Comparison of ENCODE assay signal across 8 cellular contexts in the genomic region with DNA sequence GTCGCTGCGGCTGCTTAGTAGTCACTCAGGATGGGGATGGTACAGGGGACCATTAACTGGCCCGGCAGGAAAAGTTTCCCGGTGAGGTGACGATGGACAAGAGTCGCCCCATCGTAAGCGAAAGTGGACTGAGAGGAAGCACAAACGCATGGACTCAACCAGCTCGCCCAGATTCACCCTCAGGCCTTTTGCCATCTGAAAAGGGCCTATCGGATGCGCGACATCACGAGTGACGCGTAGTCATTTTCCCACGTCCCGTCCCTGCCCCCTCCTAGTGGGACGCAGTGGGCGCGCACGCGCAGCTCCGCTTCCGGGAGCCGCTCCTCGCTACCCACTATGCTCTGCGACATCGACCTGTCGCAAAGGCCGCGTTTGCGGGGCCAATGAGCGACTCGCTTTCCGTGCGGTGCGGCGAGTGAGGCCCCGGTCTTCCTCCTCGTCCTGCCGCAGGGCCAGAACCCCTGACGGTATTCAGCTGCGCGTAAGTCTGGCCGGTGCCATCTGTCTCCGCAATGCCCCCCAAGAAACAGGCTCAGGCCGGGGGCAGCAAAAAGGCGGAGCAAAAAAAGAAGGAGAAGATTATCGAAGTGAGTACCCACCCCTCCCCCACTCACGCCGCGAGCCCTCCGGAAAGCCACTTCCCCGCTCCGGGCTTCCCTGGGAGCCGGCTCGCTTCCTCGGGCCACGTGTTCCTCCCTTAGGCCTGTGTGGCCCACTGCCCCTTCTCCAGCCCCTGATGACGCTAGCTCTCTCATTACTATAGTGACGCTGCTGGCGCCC. TPM values are rescaled to one million over a fixed set of nuclear protein-coding genes. Genes with fewer than 3 reads are reported as not detected.
DNase-seq lines count a peak whose midpoint lies in the region; ATAC-seq and TF ChIP-seq lines count a peak whose summit lies in the region.

A gene (plus strand): TSS at position 390 of the 780 bp plus-strand sequence. CDS start 123 bp downstream, at position 513.

- peak; percentile 82 for ATAC-seq in GM19395 (IDR thresholded peaks at IDR 0.05; ENCODE audit: unreplicated experiment)
- ATAC-seq in HG03565 (IDR thresholded peaks at IDR 0.05; ENCODE audit: unreplicated experiment): peak; percentile 83

- no peaks in the 10 kb centered on the region for H3K27me3 Mint-ChIP-seq in CD14-positive monocyte (ENCODE audit: low read depth in 3 of 3)
- no peaks in the 10 kb centered on the region for H3K27me3 Mint-ChIP-seq in activated CD4-positive, alpha-beta memory T cell treated with anti-CD3 and anti-CD28 coated beads for 36 hours

- peak within 1 kb of the TSS; percentile 70 to 95 (median 84) for H3K4me3 ChIP-seq in liver (ENCODE audit: low read depth in 1 of 3, low read length in 3 of 3)

- peak; percentile 98 for DNase-seq in CD14-positive monocyte (ENCODE audit: low spot score)
- DNase-seq in NCI-H82 treated with DMSO at 0.1 percent for 48 hours (lab: John Stamatoyannopoulos, UW; ENCODE audit: unreplicated experiment): peak; percentile 88
- peak; percentile 98 for DNase-seq in activated CD4-positive, alpha-beta memory T cell treated with anti-CD3 and anti-CD28 coated beads for 36 hours
- peak; percentile 98 for DNase-seq in dermis microvascular lymphatic vessel endothelial cell (ENCODE audit: low read depth in 2 of 2)
- peak; percentile 96 for DNase-seq in stimulated activated CD4-positive, alpha-beta T cell treated with anti-CD3 and anti-CD28 coated beads, Interleukin-4, amount 100 ng/mL, for 24 hours

- peak within 1 kb of the TSS; percentile 93 to 99 for H3K9ac ChIP-seq in liver (ENCODE audit: low read depth in 1 of 2, low read length in 2 of 2)

- CTCF ChIA-PET in activated CD4-positive, alpha-beta memory T cell treated with anti-CD3 and anti-CD28 coated beads for 36 hours (lab: Charles Lee): interaction anchor here (1.8 kb wide), 1 partner anchor 155 kb away, joined by 7 read pairs; no protein-coding TSS in a partner anchor

- peaks cover 4 to 28% (median 17%) of the 10 kb centered on the region in 4 donors for H3K4me1 ChIP-seq in liver (ENCODE audit: control insufficient read depth in 4 of 4, insufficient read depth in 4 of 4, low read length in 3 of 4)

- H3K9me3 ChIP-seq in liver (ENCODE audit: control insufficient read depth in 4 of 4, low read length in 3 of 4): no peaks in the 10 kb centered on the region

- intact Hi-C loops in CD14-positive monocyte (cut with micrococcal nuclease): loop anchor here in 1 of 2 donors (10.0 kb wide), 1 partner anchor 99 kb away; no protein-coding TSS in a partner anchor
- intact Hi-C loops in activated CD4-positive, alpha-beta memory T cell treated with anti-CD3 and anti-CD28 coated beads for 36 hours (cut with micrococcal nuclease): loop anchor here (1.0 to 10.0 kb wide), 4 partner anchors 57 to 491 kb away; no protein-coding TSS in a partner anchor

- WGBS in liver: under 1% methylated on average over 63 of the region's 63 CpGs

- peak within 1 kb of the TSS; percentile 97 to 99 for H3K4me3 Mint-ChIP-seq in CD14-positive monocyte
- peak within 1 kb of the TSS; percentile 97 for H3K4me3 Mint-ChIP-seq in activated CD4-positive, alpha-beta memory T cell treated with anti-CD3 and anti-CD28 coated beads for 36 hours

- POLR2A ChIA-PET in activated CD4-positive, alpha-beta memory T cell treated with anti-CD3 and anti-CD28 coated beads for 36 hours (lab: Charles Lee): interaction anchor here (1.0 to 2.3 kb wide), 3 partner anchors 11 to 154 kb away, joined by 3 to 26 read pairs (median 9); a partner anchor contains a TSS

- peak; percentile 14 to 23 for TF ChIP-seq RAD21 in liver (IDR thresholded peaks at IDR 0.05)

- H3K27me3 ChIP-seq in liver (ENCODE audit: control insufficient read depth in 4 of 4, insufficient read depth in 4 of 4, low read length in 3 of 4): no peaks in the 10 kb centered on the region

- no peak for TF ChIP-seq CTCF in CD14-positive monocyte (IDR thresholded peaks at IDR 0.05)
- TF ChIP-seq CTCF in liver (IDR thresholded peaks at IDR 0.05; ENCODE audit: low read depth, low read length, missing input control): no peak

- peaks cover 41% of the 10 kb centered on the region for H3K4me1 Mint-ChIP-seq in CD14-positive monocyte
- peaks cover 60% of the 10 kb centered on the region for H3K4me1 Mint-ChIP-seq in activated CD4-positive, alpha-beta memory T cell treated with anti-CD3 and anti-CD28 coated beads for 36 hours (ENCODE audit: low read depth)

- H3K27ac Mint-ChIP-seq in CD14-positive monocyte: peak within 1 kb of the TSS; percentile 98 to 99 (median 99)
- peak within 1 kb of the TSS; percentile 96 for H3K27ac Mint-ChIP-seq in activated CD4-positive, alpha-beta memory T cell treated with anti-CD3 and anti-CD28 coated beads for 36 hours

- no peaks in the 10 kb centered on the region for H3K36me3 ChIP-seq in liver (ENCODE audit: control insufficient read depth in 4 of 4, insufficient read depth in 3 of 4, low read depth in 1 of 4, low read length in 3 of 4)

- H3K9me3 Mint-ChIP-seq in CD14-positive monocyte: no peaks in the 10 kb centered on the region
- no peaks in the 10 kb centered on the region for H3K9me3 Mint-ChIP-seq in activated CD4-positive, alpha-beta memory T cell treated with anti-CD3 and anti-CD28 coated beads for 36 hours

- peak within 1 kb of the TSS; percentile 91 to 96 for H3K27ac ChIP-seq in liver (ENCODE audit: low read depth in 1 of 2, low read length in 2 of 2)

- H3K36me3 Mint-ChIP-seq in CD14-positive monocyte: peaks cover 5 to 6% of the 10 kb centered on the region in 2 donors
- H3K36me3 Mint-ChIP-seq in activated CD4-positive, alpha-beta memory T cell treated with anti-CD3 and anti-CD28 coated beads for 36 hours: peaks cover 17% of the 10 kb centered on the region

TF ChIP-seq in liver, 16 proteins besides CTCF, POLR2A, EP300 and RAD21 (continues in another document):
- TF ChIP-seq TAF1 (conservative IDR thresholded peaks at IDR 0.05): peak; percentile 90
- TF ChIP-seq, protein P1, sequence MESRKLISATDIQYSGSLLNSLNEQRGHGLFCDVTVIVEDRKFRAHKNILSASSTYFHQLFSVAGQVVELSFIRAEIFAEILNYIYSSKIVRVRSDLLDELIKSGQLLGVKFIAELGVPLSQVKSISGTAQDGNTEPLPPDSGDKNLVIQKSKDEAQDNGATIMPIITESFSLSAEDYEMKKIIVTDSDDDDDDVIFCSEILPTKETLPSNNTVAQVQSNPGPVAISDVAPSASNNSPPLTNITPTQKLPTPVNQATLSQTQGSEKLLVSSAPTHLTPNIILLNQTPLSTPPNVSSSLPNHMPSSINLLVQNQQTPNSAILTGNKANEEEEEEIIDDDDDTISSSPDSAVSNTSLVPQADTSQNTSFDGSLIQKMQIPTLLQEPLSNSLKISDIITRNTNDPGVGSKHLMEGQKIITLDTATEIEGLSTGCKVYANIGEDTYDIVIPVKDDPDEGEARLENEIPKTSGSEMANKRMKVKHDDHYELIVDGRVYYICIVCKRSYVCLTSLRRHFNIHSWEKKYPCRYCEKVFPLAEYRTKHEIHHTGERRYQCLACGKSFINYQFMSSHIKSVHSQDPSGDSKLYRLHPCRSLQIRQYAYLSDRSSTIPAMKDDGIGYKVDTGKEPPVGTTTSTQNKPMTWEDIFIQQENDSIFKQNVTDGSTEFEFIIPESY (IDR thresholded peaks at IDR 0.05): peak; percentile 89
- TF ChIP-seq FOXA2 (IDR thresholded peaks at IDR 0.05): peak; percentile 36
- peak; percentile 19 for TF ChIP-seq FOXA1 (IDR thresholded peaks at IDR 0.05)
- TF ChIP-seq, protein P2, sequence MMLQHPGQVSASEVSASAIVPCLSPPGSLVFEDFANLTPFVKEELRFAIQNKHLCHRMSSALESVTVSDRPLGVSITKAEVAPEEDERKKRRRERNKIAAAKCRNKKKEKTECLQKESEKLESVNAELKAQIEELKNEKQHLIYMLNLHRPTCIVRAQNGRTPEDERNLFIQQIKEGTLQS (IDR thresholded peaks at IDR 0.05): no peak
- peak; percentile 93 for TF ChIP-seq YY1 (IDR thresholded peaks at IDR 0.05)
- TF ChIP-seq, protein P3, sequence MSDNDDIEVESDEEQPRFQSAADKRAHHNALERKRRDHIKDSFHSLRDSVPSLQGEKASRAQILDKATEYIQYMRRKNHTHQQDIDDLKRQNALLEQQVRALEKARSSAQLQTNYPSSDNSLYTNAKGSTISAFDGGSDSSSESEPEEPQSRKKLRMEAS (IDR thresholded peaks at IDR 0.05): peak; percentile 81
- TF ChIP-seq HNF4G (IDR thresholded peaks at IDR 0.05): no peak
- TF ChIP-seq, protein P4, sequence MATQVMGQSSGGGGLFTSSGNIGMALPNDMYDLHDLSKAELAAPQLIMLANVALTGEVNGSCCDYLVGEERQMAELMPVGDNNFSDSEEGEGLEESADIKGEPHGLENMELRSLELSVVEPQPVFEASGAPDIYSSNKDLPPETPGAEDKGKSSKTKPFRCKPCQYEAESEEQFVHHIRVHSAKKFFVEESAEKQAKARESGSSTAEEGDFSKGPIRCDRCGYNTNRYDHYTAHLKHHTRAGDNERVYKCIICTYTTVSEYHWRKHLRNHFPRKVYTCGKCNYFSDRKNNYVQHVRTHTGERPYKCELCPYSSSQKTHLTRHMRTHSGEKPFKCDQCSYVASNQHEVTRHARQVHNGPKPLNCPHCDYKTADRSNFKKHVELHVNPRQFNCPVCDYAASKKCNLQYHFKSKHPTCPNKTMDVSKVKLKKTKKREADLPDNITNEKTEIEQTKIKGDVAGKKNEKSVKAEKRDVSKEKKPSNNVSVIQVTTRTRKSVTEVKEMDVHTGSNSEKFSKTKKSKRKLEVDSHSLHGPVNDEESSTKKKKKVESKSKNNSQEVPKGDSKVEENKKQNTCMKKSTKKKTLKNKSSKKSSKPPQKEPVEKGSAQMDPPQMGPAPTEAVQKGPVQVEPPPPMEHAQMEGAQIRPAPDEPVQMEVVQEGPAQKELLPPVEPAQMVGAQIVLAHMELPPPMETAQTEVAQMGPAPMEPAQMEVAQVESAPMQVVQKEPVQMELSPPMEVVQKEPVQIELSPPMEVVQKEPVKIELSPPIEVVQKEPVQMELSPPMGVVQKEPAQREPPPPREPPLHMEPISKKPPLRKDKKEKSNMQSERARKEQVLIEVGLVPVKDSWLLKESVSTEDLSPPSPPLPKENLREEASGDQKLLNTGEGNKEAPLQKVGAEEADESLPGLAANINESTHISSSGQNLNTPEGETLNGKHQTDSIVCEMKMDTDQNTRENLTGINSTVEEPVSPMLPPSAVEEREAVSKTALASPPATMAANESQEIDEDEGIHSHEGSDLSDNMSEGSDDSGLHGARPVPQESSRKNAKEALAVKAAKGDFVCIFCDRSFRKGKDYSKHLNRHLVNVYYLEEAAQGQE (IDR thresholded peaks at IDR 0.05): peak; percentile 63
- peak; percentile 19 to 47 for TF ChIP-seq HNF4A (conservative IDR thresholded peaks at IDR 0.05)
- TF ChIP-seq RXRA (IDR thresholded peaks at IDR 0.05): peak in 1 of 2 donors; percentile 47
- TF ChIP-seq JUND (IDR thresholded peaks at IDR 0.05): peak; percentile 9 to 54
- peak; percentile 67 for TF ChIP-seq NR2F2 (IDR thresholded peaks at IDR 0.05)
- TF ChIP-seq EGR1 (IDR thresholded peaks at IDR 0.05; ENCODE audit: low read depth in 2 of 2): peak in 1 of 2 donors; percentile 78

RNA-seq across cellular contexts. Expression of the gene that starts here (rescaled TPM):
- polyA plus RNA-seq in CD14-positive monocyte: 10 to 100 TPM; 40.6 to 52.8 TPM
- 10 to 100 TPM; 82.5 to 87.1 TPM for total RNA-seq in activated CD4-positive, alpha-beta memory T cell treated with anti-CD3 and anti-CD28 coated beads for 36 hours
- 43.2 and 47.4 TPM in 2 replicates for total RNA-seq in dermis microvascular lymphatic vessel endothelial cell
- total RNA-seq in liver: 10 to 100 TPM; 30.2 to 37.1 TPM
- 10 to 100 TPM; 29.6 to 63.5 TPM for polyA plus RNA-seq in liver

Comparison
In these comparisons a context has a peak if more than half of its experiments do, and no peak if none do; other contexts are left out.
1. Peak in every context shown above with its lines: DNase-seq, ATAC-seq, H3K4me3 ChIP-seq and H3K27ac ChIP-seq.